ENCODE assay signal across 24 cellular contexts in the genomic region with DNA sequence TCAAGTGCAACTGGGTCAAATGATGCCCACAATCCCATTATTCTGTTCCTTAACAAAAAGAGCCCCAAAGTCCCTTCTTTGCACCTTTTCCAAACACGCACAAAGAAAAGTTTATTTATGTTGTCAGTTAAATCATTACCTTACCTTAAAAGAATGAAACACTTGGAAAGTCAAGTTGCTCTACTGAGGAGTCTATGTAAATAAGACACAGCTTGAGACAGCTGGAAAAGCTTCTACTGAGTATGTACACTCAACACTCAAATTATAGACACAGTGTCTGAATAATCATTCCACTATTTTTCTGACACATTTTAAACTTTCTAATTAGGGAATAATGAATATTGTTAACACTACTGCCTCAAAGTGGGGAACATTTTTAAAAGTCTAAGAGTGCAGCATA. TPM values are rescaled to one million over a fixed set of nuclear protein-coding genes. Genes with fewer than 3 reads are reported as not detected.
DNase-seq lines count a peak whose midpoint lies in the region; ATAC-seq, FAIRE-seq and TF ChIP-seq lines count a peak whose summit lies in the region.
"Had no signal": no experiment of that assay in that cellular context is flagged by ENCODE, and none has a peak within 500 bp of the region (broad histone marks: within the 10 kb centered on the region; RNA-seq: fewer than 3 reads in every experiment).

No MANE protein-coding gene starts in this region.

- CTCF ChIA-PET in endothelial cell of umbilical vein (lab: Charles Lee) = interaction anchor here (0.9 to 2.0 kb wide), 3 partner anchors 21 to 419 kb away, joined by 3 to 7 read pairs (median 3); no protein-coding TSS in a partner anchor

- H3K4me3 Mint-ChIP-seq in HFFc6 (peak overlapping the region; percentile 47; the same call in 1 of the 2 replicates), T-helper 17 cell (no peak overlapping the region)
- H3K4me3 Mint-ChIP-seq: activated B cell treated with CpG ODN at 0.5 μM for 24 hours had no signal

- FAIRE-seq in endothelial cell of umbilical vein (lab: Jason Lieb, UNC) = no peak
- FAIRE-seq: GM12891, GM19239 had no signal

- no peak for ATAC-seq in T-helper 17 cell

- WGBS in smooth muscle cell (ENCODE audit: low lambda C conversion rate) = 72% methylated on average over 1 of the region's 1 CpG

- H3K36me3 Mint-ChIP-seq in HFFc6 (ENCODE audit: low read depth) = peaks cover 49% of the 10 kb centered on the region
- peaks cover 11% of the 10 kb centered on the region for H3K36me3 Mint-ChIP-seq in T-helper 17 cell (ENCODE audit: low read depth)

- BruUV-seq in endothelial cell of umbilical vein (replicated peaks; lab: Mats Ljungman, UMichigan) = no TSS peak

- TF ChIP-seq CTCF in HFFc6 (IDR thresholded peaks at IDR 0.05) (no peak), endothelial cell of umbilical vein (IDR thresholded peaks at IDR 0.05; ENCODE audit: extremely low read depth in 1 of 2, insufficient read depth in 1 of 2, low read depth in 1 of 2, low read length in 2 of 2) (no peak), smooth muscle cell (IDR thresholded peaks at IDR 0.05; ENCODE audit: borderline replicate concordance, insufficient read depth, poor library complexity, severe bottlenecking) (no peak)

- peaks cover 2% of the 10 kb centered on the region; the same call in 1 of the 2 replicates for H3K27me3 Mint-ChIP-seq in HFFc6 (ENCODE audit: insufficient read depth)
- H3K27me3 Mint-ChIP-seq in T-helper 17 cell = no peaks in the 10 kb centered on the region
- H3K27me3 Mint-ChIP-seq: activated B cell treated with CpG ODN at 0.5 μM for 24 hours had no signal

- H3K4me3 ChIP-seq in endothelial cell of umbilical vein (replicated peaks in 1 of 3; ENCODE audit: insufficient read depth in 1 of 3, low read depth in 1 of 3, low read length in 3 of 3) = peak overlapping the region in 1 of 3 experiments; percentile 24
- H3K4me3 ChIP-seq in smooth muscle cell = no peak overlapping the region
- H3K4me3 ChIP-seq: adrenal gland, cardiac muscle cell, lung, right atrium auricular region, suprapubic skin had no signal

- peaks cover 30% of the 10 kb centered on the region for H3F3A ChIP-seq in smooth muscle cell (ENCODE audit: low read depth)

- peaks cover 58% of the 10 kb centered on the region for H3K4me1 Mint-ChIP-seq in HFFc6 (ENCODE audit: low read depth)
- peaks cover 26% of the 10 kb centered on the region for H3K4me1 Mint-ChIP-seq in T-helper 17 cell

- DNase-seq in HFFc6 = no peak
- DNase-seq in T-helper 17 cell = no peak
- no peak for DNase-seq in endothelial cell of umbilical vein (ENCODE audit: low read depth, low spot score)
- DNase-seq in smooth muscle cell (lab: John Stamatoyannopoulos, UW; ENCODE audit: unreplicated experiment) = no peak
- no peak for DNase-seq in stimulated activated CD4-positive, alpha-beta T cell treated with anti-CD3 and anti-CD28 coated beads, Interleukin-12 subunit alpha, Interleukin-12 subunit beta, amount 100 ng/mL, for 4 hours
- no peak for DNase-seq in NOMO-1 (lab: John Stamatoyannopoulos, UW; ENCODE audit: unreplicated experiment in 2 of 2)
- no peak for DNase-seq in stimulated activated CD4-positive, alpha-beta T cell treated with anti-CD3 and anti-CD28 coated beads, Interleukin-2, amount 100 ng/mL, for 24 hours
- DNase-seq: activated B cell treated with CpG ODN at 0.5 μM for 24 hours; activated CD8-positive, alpha-beta memory T cell treated with anti-CD3 and anti-CD28 coated beads for 24 hours; adrenal gland; CD8-positive, alpha-beta memory T cell; foreskin melanocyte; hypothalamus; NCI-H1694; NCI-H774; SHP77 treated with DMSO at 0.1 percent for 48 hours; stimulated activated CD4-positive, alpha-beta T cell treated with anti-CD3 and anti-CD28 coated beads, Interleukin-15, amount 100 ng/mL, for 24 hours; T-helper 9 cell had no signal

- H4K20me1 ChIP-seq in endothelial cell of umbilical vein (replicated peaks; ENCODE audit: control insufficient read depth, extremely low read depth, insufficient read depth, low read length) (no peaks in the 10 kb centered on the region), smooth muscle cell (ENCODE audit: low read depth) (peaks cover 21% of the 10 kb centered on the region)

- H3K4me1 ChIP-seq in endothelial cell of umbilical vein (ENCODE audit: control insufficient read depth, extremely low read depth, insufficient read depth, low read length) (peaks cover 41% of the 10 kb centered on the region), smooth muscle cell (ENCODE audit: low read depth) (peaks cover 18% of the 10 kb centered on the region)

- H3K27me3 ChIP-seq in endothelial cell of umbilical vein (ENCODE audit: control insufficient read depth in 2 of 2, insufficient read depth in 2 of 2, low read length in 2 of 2) (no peaks in the 10 kb centered on the region), smooth muscle cell (ENCODE audit: low read depth) (no peaks in the 10 kb centered on the region)
- H3K27me3 ChIP-seq: adrenal gland, cardiac muscle cell, right atrium auricular region, suprapubic skin had no signal

- peak overlapping the region; percentile 81 for H3K27ac ChIP-seq in endothelial cell of umbilical vein (ENCODE audit: insufficient read depth, low read depth, low read length)
- H3K27ac ChIP-seq in smooth muscle cell (ENCODE audit: low read depth) = peak overlapping the region; percentile 81
- H3K27ac ChIP-seq: adrenal gland, cardiac muscle cell, right atrium auricular region, suprapubic skin had no signal

- H3K9me3 Mint-ChIP-seq in HFFc6 = no peaks in the 10 kb centered on the region
- H3K9me3 Mint-ChIP-seq: activated B cell treated with CpG ODN at 0.5 μM for 24 hours; CD8-positive, alpha-beta memory T cell had no signal

- dilution Hi-C loops in endothelial cell of umbilical vein (cut with MboI; ENCODE audit: extremely low pct_ligation_motif_present, low sequenced_read_pairs) = no loop called here

- H3K9me1 ChIP-seq in endothelial cell of umbilical vein (replicated peaks; ENCODE audit: control insufficient read depth, extremely low read depth, insufficient read depth, low read length) = no peaks in the 10 kb centered on the region

- H3K36me3 ChIP-seq in endothelial cell of umbilical vein (ENCODE audit: control insufficient read depth in 2 of 2, extremely low read depth in 1 of 2, insufficient read depth in 2 of 2, low read length in 2 of 2) = peaks cover 27 to 43% of the 10 kb centered on the region in 2 experiments
- H3K36me3 ChIP-seq in smooth muscle cell (ENCODE audit: low read depth) = peaks cover 9% of the 10 kb centered on the region

- no peak for TF ChIP-seq POLR2A in endothelial cell of umbilical vein (IDR thresholded peaks at IDR 0.05; ENCODE audit: low read depth, low read length)

- H3K9ac ChIP-seq in endothelial cell of umbilical vein (replicated peaks; ENCODE audit: extremely low read depth, insufficient read depth, low read length) = peak overlapping the region; percentile 33
- peak overlapping the region; percentile 28 for H3K9ac ChIP-seq in smooth muscle cell (ENCODE audit: low read depth)

- H3K4me2 ChIP-seq in endothelial cell of umbilical vein (ENCODE audit: insufficient read depth, low read length) (peak overlapping the region; percentile 71), smooth muscle cell (peak overlapping the region; percentile 63)

- no peak overlapping the region for H2AFZ ChIP-seq in endothelial cell of umbilical vein (ENCODE audit: low read depth, low read length)
- H2AFZ ChIP-seq in smooth muscle cell (ENCODE audit: low read depth) = no peak overlapping the region

- POLR2A ChIA-PET in endothelial cell of umbilical vein (lab: Charles Lee) = no interaction called here

- H3K9me3 ChIP-seq in T-helper 17 cell (ENCODE audit: control insufficient read depth, low read length, poor library complexity, severe bottlenecking) (no peaks in the 10 kb centered on the region), endothelial cell of umbilical vein (replicated peaks; ENCODE audit: control insufficient read depth, insufficient read depth, low read length) (no peaks in the 10 kb centered on the region), smooth muscle cell (replicated peaks; ENCODE audit: low read depth) (no peaks in the 10 kb centered on the region)
- H3K9me3 ChIP-seq: adrenal gland, right atrium auricular region, suprapubic skin had no signal

- H3K79me2 ChIP-seq in endothelial cell of umbilical vein (ENCODE audit: control insufficient read depth, insufficient read depth, low read length) = peaks cover 22% of the 10 kb centered on the region
- H3K79me2 ChIP-seq in smooth muscle cell (ENCODE audit: low read depth) = peaks cover 3% of the 10 kb centered on the region

- intact Hi-C loops in endothelial cell of umbilical vein (cut with micrococcal nuclease) = loop anchor here (2.0 kb wide), 1 partner anchor 40 kb away; no protein-coding TSS in a partner anchor

- H3K27ac Mint-ChIP-seq in HFFc6 = peak overlapping the region; percentile 80
- peak overlapping the region; percentile 67 for H3K27ac Mint-ChIP-seq in T-helper 17 cell
- H3K27ac Mint-ChIP-seq: activated B cell treated with CpG ODN at 0.5 μM for 24 hours had no signal

RNA-seq across cellular contexts. Expression of a gene that starts 21.6 kb away (rescaled TPM):
- 100 to 1,000 TPM; 102 to 149 (median 125) TPM for total RNA-seq in HFFc6 (2021; fragmentation: NEBNext Ultra II Directional; extraction: Animal tissue kit (Norgen Biotek cat#: 25700))
- total RNA-seq in T-helper 17 cell = 1 to 10 TPM in 1 of 2 donors, under 1 TPM in 1; 0.96 to 2.8 TPM
- total RNA-seq in endothelial cell of umbilical vein = 44.5 and 51.5 TPM in 2 replicates
- 38.5 and 45.6 TPM in 2 replicates for polyA plus RNA-seq in endothelial cell of umbilical vein
- polyA plus RNA-seq in endothelial cell of umbilical vein (2011; cell fraction: cytosol; rRNA removed) = 20.7 and 42.6 TPM in 2 replicates
- 9.4 and 13.0 TPM in 2 replicates for polyA plus RNA-seq in endothelial cell of umbilical vein (2011; cell fraction: nucleus; rRNA removed)
- polyA plus RNA-seq in endothelial cell of umbilical vein (2012) = 36.8 and 57.9 TPM in 2 replicates
- 3.8 and 5.2 TPM in 2 replicates for polyA minus RNA-seq in endothelial cell of umbilical vein
- polyA minus RNA-seq in endothelial cell of umbilical vein (2011; cell fraction: cytosol; rRNA and poly(A)+ RNA removed) = 76.2 TPM
- 4.0 and 13.1 TPM in 2 replicates for polyA minus RNA-seq in endothelial cell of umbilical vein (2011; cell fraction: nucleus; rRNA and poly(A)+ RNA removed)
- 11.0 and 21.8 TPM in 2 replicates for total RNA-seq in smooth muscle cell
- polyA plus RNA-seq in smooth muscle cell = 89.3 and 90.7 TPM in 2 replicates

RNA-seq across cellular contexts. Expression of a gene that starts 41.3 kb away (rescaled TPM):
- 100 to 1,000 TPM; 109 to 140 (median 131) TPM for total RNA-seq in HFFc6 (2021; fragmentation: NEBNext Ultra II Directional; extraction: Animal tissue kit (Norgen Biotek cat#: 25700))
- total RNA-seq in T-helper 17 cell = 100 to 1,000 TPM; 229 to 275 TPM
- total RNA-seq in endothelial cell of umbilical vein = 173 and 177 TPM in 2 replicates
- polyA plus RNA-seq in endothelial cell of umbilical vein = 68.0 and 100.0 TPM in 2 replicates
- 112 and 117 TPM in 2 replicates for polyA plus RNA-seq in endothelial cell of umbilical vein (2011; cell fraction: cytosol; rRNA removed)
- polyA plus RNA-seq in endothelial cell of umbilical vein (2011; cell fraction: nucleus; rRNA removed) = 169 and 178 TPM in 2 replicates
- 140 and 147 TPM in 2 replicates for polyA plus RNA-seq in endothelial cell of umbilical vein (2012)
- 71.5 and 73.7 TPM in 2 replicates for polyA minus RNA-seq in endothelial cell of umbilical vein
- polyA minus RNA-seq in endothelial cell of umbilical vein (2011; cell fraction: cytosol; rRNA and poly(A)+ RNA removed) = 52.2 TPM
- polyA minus RNA-seq in endothelial cell of umbilical vein (2011; cell fraction: nucleus; rRNA and poly(A)+ RNA removed) = 75.3 and 108 TPM in 2 replicates
- 63.1 and 102 TPM in 2 replicates for total RNA-seq in smooth muscle cell
- polyA plus RNA-seq in smooth muscle cell = 95.0 and 114 TPM in 2 replicates
